Comparison of ENCODE assay signal across 8 cellular contexts in genomic region chr11:62540804-62541671, GRCh38. TPM values are rescaled to one million over a fixed set of nuclear protein-coding genes. Genes with fewer than 3 reads are reported as not detected.
A peak's percentile ranks its signal among the peaks of the same experiment; 100 is the strongest.
DNase-seq lines count a peak whose midpoint lies in the region; ATAC-seq and TF ChIP-seq lines count a peak whose summit lies in the region.

No MANE protein-coding gene starts in this region.

- DNase-seq in NOMO-1 treated with DMSO at 0.1 percent for 48 hours (lab: John Stamatoyannopoulos, UW; ENCODE audit: unreplicated experiment) (peak; percentile 71), chondrocyte (ENCODE audit: low spot score) (no peak), NCI-H2081 treated with DMSO at 0.1 percent for 48 hours (lab: John Stamatoyannopoulos, UW) (no peak), NCI-H1092 treated with DMSO at 0.1 percent for 48 hours (lab: John Stamatoyannopoulos, UW) (no peak), NCI-H524 treated with DMSO at 0.1 percent for 48 hours (lab: John Stamatoyannopoulos, UW) (no peak)
- DNase-seq in naive thymus-derived CD8-positive, alpha-beta T cell = no peak

- H3K27me3 Mint-ChIP-seq in chondrocyte (ENCODE audit: low read depth) = no peaks in the 10 kb centered on the region
- H3K27me3 Mint-ChIP-seq in naive thymus-derived CD8-positive, alpha-beta T cell = no peaks in the 10 kb centered on the region

- TF ChIP-seq CTCF in GM12875 (IDR thresholded peaks at IDR 0.05; ENCODE audit: borderline replicate concordance, insufficient read depth, low read depth, low read length) (no peak), chondrocyte (IDR thresholded peaks at IDR 0.05) (no peak)

- H3K36me3 Mint-ChIP-seq in chondrocyte (ENCODE audit: low read depth) = peaks cover 4% of the 10 kb centered on the region
- H3K36me3 Mint-ChIP-seq in naive thymus-derived CD8-positive, alpha-beta T cell = peaks cover 0 to 10% (median 0%) of the 10 kb centered on the region in 3 donors

- H3K4me1 Mint-ChIP-seq in chondrocyte (ENCODE audit: low read depth) = peaks cover 83% of the 10 kb centered on the region
- H3K4me1 Mint-ChIP-seq in naive thymus-derived CD8-positive, alpha-beta T cell = peaks cover 39 to 77% (median 67%) of the 10 kb centered on the region in 4 donors

- H3K4me3 ChIP-seq in GM12875 (ENCODE audit: low read depth, low read length) = peak overlapping the region; percentile 12

- POLR2A ChIA-PET in naive thymus-derived CD8-positive, alpha-beta T cell (lab: Charles Lee) = interaction anchor here (0.6 to 6.3 kb wide), 6 partner anchors 12 to 117 kb away, joined by 3 to 207 read pairs (median 4); no protein-coding TSS in a partner anchor

- peak overlapping the region; percentile 92 for H3K4me3 Mint-ChIP-seq in chondrocyte (ENCODE audit: unreplicated experiment)
- peak overlapping the region; percentile 22 to 94 (median 64) for H3K4me3 Mint-ChIP-seq in naive thymus-derived CD8-positive, alpha-beta T cell

- H3K27ac Mint-ChIP-seq in chondrocyte (ENCODE audit: unreplicated experiment) = peak overlapping the region; percentile 94
- peak overlapping the region in 8 of 10 donors; percentile 51 to 99 (median 84) for H3K27ac Mint-ChIP-seq in naive thymus-derived CD8-positive, alpha-beta T cell

- peak; percentile 39 for ATAC-seq in GM21717 (IDR thresholded peaks at IDR 0.05; ENCODE audit: unreplicated experiment)
- ATAC-seq in naive thymus-derived CD8-positive, alpha-beta T cell = no peak

- H3K9me3 Mint-ChIP-seq in chondrocyte (ENCODE audit: low read depth) = no peaks in the 10 kb centered on the region
- H3K9me3 Mint-ChIP-seq in naive thymus-derived CD8-positive, alpha-beta T cell = no peaks in the 10 kb centered on the region

RNA-seq across cellular contexts. Expression of gene AHNAK, which starts 5.6 kb away (rescaled TPM):
- total RNA-seq in chondrocyte = 476 to 526 TPM (median 514 TPM) in 3 replicates
- 100 to 1,000 TPM; 227 to 231 TPM for total RNA-seq in naive thymus-derived CD8-positive, alpha-beta T cell
- polyA plus RNA-seq in naive thymus-derived CD8-positive, alpha-beta T cell = 10 to 100 TPM in 1 of 3 donors, 1 to 10 TPM in 2; 7.7 to 19.8 (median 9.4) TPM

RNA-seq across cellular contexts. Expression of gene EEF1G, which starts 32.7 kb away (rescaled TPM):
- 1,000 to 1,202 TPM (median 1,017 TPM) in 3 replicates for total RNA-seq in chondrocyte
- 1,000 to 10,000 TPM; 2,038 to 2,092 TPM for total RNA-seq in naive thymus-derived CD8-positive, alpha-beta T cell
- 1,000 to 10,000 TPM; 1,637 to 2,152 (median 1,960) TPM for polyA plus RNA-seq in naive thymus-derived CD8-positive, alpha-beta T cell

RNA-seq across cellular contexts. Expression of gene TUT1, which starts 50.3 kb away (rescaled TPM):
- 9.6 to 15.2 TPM (median 11.8 TPM) in 3 replicates for total RNA-seq in chondrocyte
- 10 to 100 TPM; 46.4 to 50.9 TPM for total RNA-seq in naive thymus-derived CD8-positive, alpha-beta T cell
- 10 to 100 TPM; 12.8 to 24.4 (median 16.9) TPM for polyA plus RNA-seq in naive thymus-derived CD8-positive, alpha-beta T cell
